Comparison of ENCODE assay signal across 8 cellular contexts in genomic region chr14:23306113-23306411, GRCh38. TPM values are rescaled to one million over a fixed set of nuclear protein-coding genes. Genes with fewer than 3 reads are reported as not detected.
A peak's percentile ranks its signal among the peaks of the same experiment; 100 is the strongest.
DNase-seq lines count a peak whose midpoint lies in the region; ATAC-seq, FAIRE-seq and TF ChIP-seq lines count a peak whose summit lies in the region.

No MANE protein-coding gene starts in this region.

- POLR2A ChIA-PET in OCI-LY7 (lab: Charles Lee) = interaction anchor here (0.6 to 9.4 kb wide), 3 partner anchors 15 to 446 kb away, joined by 9 to 122 read pairs (median 13); partner anchors contain the start of genes HOMEZ and PABPN1

- peak overlapping the region; percentile 79 for H2AFZ ChIP-seq in OCI-LY7 (ENCODE audit: low read length)

- peaks cover 32% of the 10 kb centered on the region for H3K4me1 ChIP-seq in OCI-LY7 (ENCODE audit: insufficient read depth, low read length, poor library complexity, severe bottlenecking)
- peaks cover 20 to 69% (median 36%) of the 10 kb centered on the region in 3 donors for H3K4me1 ChIP-seq in esophagus squamous epithelium
- peaks cover 9 to 23% (median 19%) of the 10 kb centered on the region in 3 donors for H3K4me1 ChIP-seq in pancreas

- H3K27ac ChIP-seq in OCI-LY7 (ENCODE audit: low read depth, low read length, poor library complexity, severe bottlenecking) (no peak overlapping the region), esophagus squamous epithelium (peak overlapping the region; percentile 91 to 98 (median 94)), pancreas (peak overlapping the region; percentile 66 to 90 (median 80))

- in situ Hi-C loops in G401 (cut with HindIII; ENCODE audit: low sequenced_read_pairs) = no loop called here

- 27 to 36% methylated on average over 3 of the region's 3 CpGs for WGBS in esophagus squamous epithelium, 2 donors
- WGBS in pancreas, 2 donors = 24 to 30% methylated on average over 3 of the region's 3 CpGs

- H4K20me1 ChIP-seq in OCI-LY7 (ENCODE audit: insufficient read depth, low read length) = no peaks in the 10 kb centered on the region

- no peak for TF ChIP-seq CTCF in Calu3 (IDR thresholded peaks at IDR 0.05; ENCODE audit: unreplicated experiment)
- no peak for TF ChIP-seq CTCF in OCI-LY7 (conservative IDR thresholded peaks at IDR 0.05; ENCODE audit: low read length)
- TF ChIP-seq CTCF in esophagus squamous epithelium (IDR thresholded peaks at IDR 0.05) = no peak
- TF ChIP-seq CTCF in pancreas (IDR thresholded peaks at IDR 0.05) = no peak

- peak overlapping the region; percentile 91 for H3K4me3 Mint-ChIP-seq in Calu3 (ENCODE audit: low read depth, unreplicated experiment)

- H3K27ac Mint-ChIP-seq in Calu3 (ENCODE audit: unreplicated experiment) = peak overlapping the region; percentile 85

- BruUV-seq in Calu3 (replicated peaks; lab: Mats Ljungman, UMichigan) = no TSS peak
- BruUV-seq in OCI-LY7 (replicated peaks; lab: Mats Ljungman, UMichigan) = TSS peak; percentile 92

- H3K9me3 ChIP-seq in OCI-LY7 (ENCODE audit: low read length) = no peaks in the 10 kb centered on the region
- H3K9me3 ChIP-seq in esophagus squamous epithelium = no peaks in the 10 kb centered on the region
- H3K9me3 ChIP-seq in pancreas = no peaks in the 10 kb centered on the region

- peaks cover 53% of the 10 kb centered on the region for H3K36me3 Mint-ChIP-seq in Calu3 (ENCODE audit: insufficient read depth, unreplicated experiment)

- H3K79me2 ChIP-seq in OCI-LY7 (ENCODE audit: insufficient read depth, low read depth, low read length) = no peaks in the 10 kb centered on the region; the same call in 1 of the 2 replicates

- H3K36me3 ChIP-seq in OCI-LY7 (ENCODE audit: insufficient read depth, low read length) = no peaks in the 10 kb centered on the region; the same call in 1 of the 2 replicates
- H3K36me3 ChIP-seq in esophagus squamous epithelium = peaks cover 3 to 33% (median 4%) of the 10 kb centered on the region in 3 donors
- peaks cover 0 to 5% (median 0%) of the 10 kb centered on the region in 3 donors for H3K36me3 ChIP-seq in pancreas

- FAIRE-seq in pancreas (lab: Jason Lieb, UNC) = no peak

- no peak for TF ChIP-seq POLR2A in esophagus squamous epithelium (IDR thresholded peaks at IDR 0.05)

- no peaks in the 10 kb centered on the region for H3K27me3 ChIP-seq in esophagus squamous epithelium
- H3K27me3 ChIP-seq in pancreas = no peaks in the 10 kb centered on the region

- H3K4me3 ChIP-seq in OCI-LY7 (ENCODE audit: low read depth, low read length, poor library complexity, severe bottlenecking) (peak overlapping the region; percentile 77), esophagus squamous epithelium (peak overlapping the region; percentile 67 to 81 (median 72)), pancreas (peak overlapping the region; percentile 64 to 77 (median 72))

- no peaks in the 10 kb centered on the region for H3K9me3 Mint-ChIP-seq in Calu3 (ENCODE audit: low read depth, unreplicated experiment)

- no peaks in the 10 kb centered on the region for H3K27me3 Mint-ChIP-seq in Calu3 (ENCODE audit: unreplicated experiment)

- no peak for ATAC-seq in pancreas
- no peak for ATAC-seq in sciatic nerve
- no peak for ATAC-seq in GM19328 (IDR thresholded peaks at IDR 0.05; ENCODE audit: unreplicated experiment)
- no peak for ATAC-seq in HG02870 (IDR thresholded peaks at IDR 0.05; ENCODE audit: unreplicated experiment)

- DNase-seq in Calu3 (no peak), OCI-LY7 (ENCODE audit: low spot score) (no peak), esophagus squamous epithelium (lab: John Stamatoyannopoulos, UW) (no peak), pancreas (no peak), sciatic nerve (ENCODE audit: low spot score) (no peak), G401 (ENCODE audit: low spot score) (no peak)

- intact Hi-C loops in Calu3 (cut with micrococcal nuclease; ENCODE audit: unreplicated experiment) (no loop called here), OCI-LY7 (cut with micrococcal nuclease; ENCODE audit: unreplicated experiment) (loop anchor here (2.0 to 10.0 kb wide), 2 partner anchors 15 to 839 kb away; partner anchors contain the start of genes EMC9, PABPN1, PSME2 and RNF31), esophagus squamous epithelium (cut with DNase I) (no loop called here), pancreas (cut with DNase I) (no loop called here), sciatic nerve (cut with DNase I) (no loop called here)

- no peaks in the 10 kb centered on the region for H3K9me2 ChIP-seq in OCI-LY7 (ENCODE audit: insufficient read depth, low read length)

- CTCF ChIA-PET in Calu3 (lab: Charles Lee) (interaction anchor here (0.8 to 2.8 kb wide), 4 partner anchors 11 to 186 kb away, joined by 3 to 12 read pairs (median 4); partner anchors contain the start of genes HOMEZ and PABPN1), OCI-LY7 (lab: Charles Lee; ENCODE audit: unreplicated experiment) (interaction anchor here (0.7 to 1.5 kb wide), 2 partner anchors 14 to 836 kb away, joined by 3 to 5 read pairs; no protein-coding TSS in a partner anchor)

- peak overlapping the region; percentile 81 for H3K4me2 ChIP-seq in OCI-LY7 (ENCODE audit: low read length)

- H3K4me1 Mint-ChIP-seq in Calu3 (ENCODE audit: low read depth, unreplicated experiment) = peaks cover 23% of the 10 kb centered on the region

RNA-seq across cellular contexts. Expression of gene BCL2L2, which starts 0.6 kb away (rescaled TPM):
- 19.0 and 21.3 TPM in 2 replicates for total RNA-seq in Calu3 (2022)
- 7.2 and 8.6 TPM in 2 replicates for total RNA-seq in OCI-LY7 (2014; rRNA removed; shearing (Covaris generic))
- 17.4 and 18.0 TPM in 2 replicates for total RNA-seq in OCI-LY7 (2022)
- total RNA-seq in esophagus squamous epithelium = 10 to 100 TPM; 36.7 to 57.8 (median 47.4) TPM
- total RNA-seq in pancreas = 10 to 100 TPM; 24.8 to 29.7 (median 26.2) TPM
- 10 to 100 TPM; 28.8 to 31.6 TPM for polyA plus RNA-seq in pancreas
- total RNA-seq in sciatic nerve = 56.5 TPM
- total RNA-seq in G401 (2014; rRNA removed; shearing (Covaris generic)) = 16.4 and 17.3 TPM in 2 replicates

RNA-seq across cellular contexts. Expression of gene PPP1R3E, which starts 3.4 kb away (rescaled TPM):
- 12.8 and 16.2 TPM in 2 replicates for total RNA-seq in Calu3 (2022)
- total RNA-seq in OCI-LY7 (2014; rRNA removed; shearing (Covaris generic)) = 24.4 and 31.0 TPM in 2 replicates
- 95.5 and 102 TPM in 2 replicates for total RNA-seq in OCI-LY7 (2022)
- total RNA-seq in esophagus squamous epithelium = 1 to 10 TPM; 1.7 to 7.1 (median 3.4) TPM
- 10 to 100 TPM in 2 of 6 donors, 1 to 10 TPM in 4; 4.1 to 12.8 (median 5.6) TPM for total RNA-seq in pancreas
- 10 to 100 TPM; 18.0 to 25.9 TPM for polyA plus RNA-seq in pancreas
- 24.0 TPM for total RNA-seq in sciatic nerve
- 3.9 and 9.6 TPM in 2 replicates for total RNA-seq in G401 (2014; rRNA removed; shearing (Covaris generic))

RNA-seq across cellular contexts. Expression of gene PABPN1, which starts 15.2 kb away (rescaled TPM):
- total RNA-seq in Calu3 (2022) (173 and 181 TPM in 2 replicates), OCI-LY7 (2022) (314 and 319 TPM in 2 replicates), esophagus squamous epithelium (10 to 100 TPM; 28.2 to 63.8 (median 51.3) TPM), pancreas (10 to 100 TPM; 32.6 to 82.2 (median 45.0) TPM), sciatic nerve (135 TPM)
- 120 and 167 TPM in 2 replicates for total RNA-seq in OCI-LY7 (2014; rRNA removed; shearing (Covaris generic))
- polyA plus RNA-seq in pancreas = 100 to 1,000 TPM; 154 to 166 TPM
- total RNA-seq in G401 (2014; rRNA removed; shearing (Covaris generic)) = 112 and 138 TPM in 2 replicates

RNA-seq across cellular contexts. Expression of gene HOMEZ, which starts 20.1 kb away (rescaled TPM):
- total RNA-seq in Calu3 (2022) = 19.3 and 22.6 TPM in 2 replicates
- total RNA-seq in OCI-LY7 (2014; rRNA removed; shearing (Covaris generic)) = 6.3 and 7.1 TPM in 2 replicates
- 16.5 and 17.2 TPM in 2 replicates for total RNA-seq in OCI-LY7 (2022)
- total RNA-seq in esophagus squamous epithelium = 10 to 100 TPM in 1 of 4 donors, 1 to 10 TPM in 3; 7.9 to 10.6 (median 9.5) TPM
- total RNA-seq in pancreas = 10 to 100 TPM in 1 of 6 donors, 1 to 10 TPM in 5; 4.5 to 10.3 (median 6.0) TPM
- 1 to 10 TPM; 4.9 to 5.9 TPM for polyA plus RNA-seq in pancreas
- total RNA-seq in sciatic nerve = 8.3 TPM
- 17.5 and 25.9 TPM in 2 replicates for total RNA-seq in G401 (2014; rRNA removed; shearing (Covaris generic))

RNA-seq across cellular contexts. Expression of gene SLC22A17, which starts 46.6 kb away (rescaled TPM):
- 0.39 and 0.61 TPM in 2 replicates for total RNA-seq in Calu3 (2022)
- total RNA-seq in OCI-LY7 (2014; rRNA removed; shearing (Covaris generic)) = not detected in 2 replicates
- total RNA-seq in OCI-LY7 (2022) = not detected in 2 replicates
- 1 to 10 TPM in 3 of 4 donors, under 1 TPM in 1; 0.88 to 9.2 (median 3.3) TPM for total RNA-seq in esophagus squamous epithelium
- total RNA-seq in pancreas = 10 to 100 TPM in 4 of 6 donors, 1 to 10 TPM in 2; 6.4 to 19.6 (median 10.3) TPM
- 10 to 100 TPM; 29.9 to 90.7 TPM for polyA plus RNA-seq in pancreas
- total RNA-seq in sciatic nerve = 67.3 TPM
- total RNA-seq in G401 (2014; rRNA removed; shearing (Covaris generic)) = 21.3 and 25.9 TPM in 2 replicates
